Comparison of ENCODE assay signal across 9 cellular contexts in the genomic region with DNA sequence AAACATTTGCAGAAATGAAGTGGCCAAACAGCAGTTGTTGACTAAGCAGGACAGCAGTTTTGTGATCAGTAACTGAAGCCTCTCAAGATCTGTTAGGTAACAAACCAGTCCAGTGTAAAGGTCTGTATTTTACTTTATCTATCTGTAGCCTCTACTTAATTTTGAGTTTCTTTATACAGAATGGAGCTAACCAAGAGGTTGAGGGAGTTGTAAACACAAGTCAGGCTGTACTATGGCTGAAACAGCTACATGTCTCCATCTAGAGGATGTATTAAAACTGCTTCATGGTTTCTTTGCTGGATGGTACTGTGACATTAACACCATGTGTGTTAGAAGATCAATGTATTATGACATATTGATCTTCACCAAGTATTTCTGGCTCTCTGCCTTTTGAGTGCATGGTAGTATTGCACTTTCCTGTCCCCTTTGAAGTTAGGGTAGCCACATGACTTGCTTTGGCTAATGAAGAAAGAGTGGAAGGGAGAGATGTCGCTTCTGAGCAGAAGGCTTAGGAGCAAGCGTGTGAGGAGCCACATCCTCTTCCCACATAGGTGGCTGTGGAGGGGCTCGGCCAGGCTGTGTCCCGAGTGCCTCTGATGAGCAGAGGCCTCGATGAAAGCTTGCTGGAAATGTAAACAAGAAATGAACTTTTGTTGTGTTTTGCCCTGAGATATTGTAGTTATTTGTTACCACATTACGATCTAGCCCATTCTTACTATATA.
DNase-seq lines count a peak whose midpoint lies in the region; ATAC-seq and TF ChIP-seq lines count a peak whose summit lies in the region.
"Had no signal": no experiment of that assay in that cellular context is flagged by ENCODE, and none has a peak within 500 bp of the region (broad histone marks: within the 10 kb centered on the region; RNA-seq: fewer than 3 reads in every experiment).

No MANE protein-coding gene starts in this region.

- TF ChIP-seq CTCF in BJ (IDR thresholded peaks at IDR 0.05; ENCODE audit: insufficient read depth, low read depth, low read length) (peak; percentile 62), right lobe of liver (IDR thresholded peaks at IDR 0.05) (peak; percentile 45 to 60 (median 54))

- 43% methylated on average over 6 of the region's 6 CpGs for WGBS in right lobe of liver (ENCODE audit: insufficient coverage, low coverage, low lambda C conversion rate, missing lambda C conversion rate)

- DNase-seq in BJ (ENCODE audit: low read depth): no peak
- peak; percentile 39 for DNase-seq in NCI-H2227 (lab: John Stamatoyannopoulos, UW; ENCODE audit: unreplicated experiment)
- peak; percentile 33 to 65 for DNase-seq in T47D (ENCODE audit: low read depth in 1 of 2, low spot score in 1 of 2)
- no peak for DNase-seq in right lobe of liver
- DNase-seq in amniotic stem cell (lab: John Stamatoyannopoulos, UW): no peak
- DNase-seq in NCI-H1694 (lab: John Stamatoyannopoulos, UW): no peak

- H3K4me1 ChIP-seq in right lobe of liver: no peaks in the 10 kb centered on the region

- H3K4me3 ChIP-seq in BJ (ENCODE audit: low read depth, low read length): no peak overlapping the region
- H3K4me3 ChIP-seq in right lobe of liver: no peak overlapping the region
- H3K4me3 ChIP-seq: SJSA1 had no signal

- TF ChIP-seq POLR2A in right lobe of liver (IDR thresholded peaks at IDR 0.05): no peak

- intact Hi-C loops in right lobe of liver (cut with DNase I): loop anchor here in 1 of 2 donors (5.0 kb wide), 1 partner anchor 211 kb away; no protein-coding TSS in a partner anchor

- H3K27me3 ChIP-seq in BJ (ENCODE audit: control insufficient read depth, insufficient read depth, low read length): peaks cover 1% of the 10 kb centered on the region; the same call in 1 of the 2 replicates
- no peaks in the 10 kb centered on the region for H3K27me3 ChIP-seq in right lobe of liver
- H3K27me3 ChIP-seq: SJSA1 had no signal

- CTCF ChIA-PET in BJ (lab: Yijun Ruan, JAX): interaction anchor here (0.6 to 5.7 kb wide), 30 partner anchors 9 to 264 kb away, joined by 3 to 75 read pairs (median 4); a partner anchor contains a TSS

- H3K9me3 ChIP-seq in right lobe of liver: no peaks in the 10 kb centered on the region
- H3K9me3 ChIP-seq: SJSA1 had no signal

- in situ Hi-C loops in T47D (cut with HindIII; ENCODE audit: low pct_unique_long_range_greater_than_20kb, low sequenced_read_pairs): no loop called here

- POLR2A ChIA-PET in BJ (lab: Charles Lee): interaction anchor here (0.6 kb wide), 2 partner anchors 67 to 146 kb away, joined by 3 read pairs; no protein-coding TSS in a partner anchor

- H3K27ac ChIP-seq in right lobe of liver: no peak overlapping the region
- H3K27ac ChIP-seq: SJSA1 had no signal

- H3K36me3 ChIP-seq in BJ (ENCODE audit: control insufficient read depth, insufficient read depth, low read length) (no peaks in the 10 kb centered on the region), right lobe of liver (no peaks in the 10 kb centered on the region)
- H3K36me3 ChIP-seq: SJSA1 had no signal

- peak; percentile 91 for ATAC-seq in GM18519 (IDR thresholded peaks at IDR 0.05; ENCODE audit: low FRiP score, unreplicated experiment)
- ATAC-seq in HG03025 (IDR thresholded peaks at IDR 0.05; ENCODE audit: low FRiP score, unreplicated experiment): peak; percentile 81
- peak; percentile 73 to 93 (median 87) for ATAC-seq in right lobe of liver

Comparison
In these comparisons a context has a peak if more than half of its experiments do, and no peak if none do; other contexts are left out.
1. DNase-seq: peak in NCI-H2227 (single experiment) and T47D (2 of 2); none in BJ (single experiment), right lobe of liver (0 of 3), amniotic stem cell (single experiment) and NCI-H1694 (single experiment).
2. Peak in every context shown above with its lines, with median percentiles within 50 percentile points of each other: ATAC-seq.